ENCODE assay signal across 21 cellular contexts in genomic region chr3:78809941-78810340, GRCh38.
DNase-seq lines count a peak whose midpoint lies in the region; ATAC-seq and TF ChIP-seq lines count a peak whose summit lies in the region.
"Had no signal": no experiment of that assay in that cellular context is flagged by ENCODE, and none has a peak within 500 bp of the region (broad histone marks: within the 10 kb centered on the region; RNA-seq: fewer than 3 reads in every experiment).

No MANE protein-coding gene starts in this region.

- TF ChIP-seq CTCF in AG10803 (conservative IDR thresholded peaks at IDR 0.05; ENCODE audit: low read length) (no peak), HFF-Myc (IDR thresholded peaks at IDR 0.05; ENCODE audit: low read depth, low read length, missing control alignments) (no peak)

- no peak overlapping the region for H3K4me3 Mint-ChIP-seq in activated CD4-positive, alpha-beta T cell treated with anti-CD3 and anti-CD28 coated beads, Interleukin-2, amount 10 ng/mL, durations not matched to agents 24 days and 14 days
- H3K4me3 Mint-ChIP-seq: CD14-positive monocyte had no signal

- H3K4me1 Mint-ChIP-seq in activated CD4-positive, alpha-beta T cell treated with anti-CD3 and anti-CD28 coated beads, Interleukin-2, amount 10 ng/mL, durations not matched to agents 24 days and 14 days = no peaks in the 10 kb centered on the region
- H3K4me1 Mint-ChIP-seq: CD14-positive monocyte had no signal

- intact Hi-C loops in activated CD4-positive, alpha-beta T cell treated with anti-CD3 and anti-CD28 coated beads, Interleukin-2, amount 10 ng/mL, durations not matched to agents 24 days and 14 days (cut with micrococcal nuclease) = no loop called here

- no peaks in the 10 kb centered on the region for H3K36me3 Mint-ChIP-seq in activated CD4-positive, alpha-beta T cell treated with anti-CD3 and anti-CD28 coated beads, Interleukin-2, amount 10 ng/mL, durations not matched to agents 24 days and 14 days (ENCODE audit: low read depth)
- H3K36me3 Mint-ChIP-seq: CD14-positive monocyte had no signal

- no peak for ATAC-seq in GM18870 (IDR thresholded peaks at IDR 0.05; ENCODE audit: unreplicated experiment)
- ATAC-seq: HepG2, Right ventricle myocardium inferior had no signal

- no peaks in the 10 kb centered on the region for H3K27me3 Mint-ChIP-seq in activated CD4-positive, alpha-beta T cell treated with anti-CD3 and anti-CD28 coated beads, Interleukin-2, amount 10 ng/mL, durations not matched to agents 24 days and 14 days

- H3K9me3 Mint-ChIP-seq in activated CD4-positive, alpha-beta T cell treated with anti-CD3 and anti-CD28 coated beads, Interleukin-2, amount 10 ng/mL, durations not matched to agents 24 days and 14 days = peaks cover 7% of the 10 kb centered on the region

- DNase-seq in AG10803 (ENCODE audit: low read depth) (peak; percentile 89), HFF-Myc (ENCODE audit: extremely low read depth, low read depth) (peak; percentile 82), NCI-H524 treated with DMSO at 0.1 percent for 48 hours (lab: John Stamatoyannopoulos, UW) (peak; percentile 36), fibroblast of the conjunctiva (ENCODE audit: low read depth) (peak; percentile 90), ecto neural progenitor cell (ENCODE audit: low spot score) (no peak), NCI-H2227 treated with DMSO at 0.1 percent for 48 hours (lab: John Stamatoyannopoulos, UW) (no peak)
- DNase-seq in activated CD4-positive, alpha-beta T cell treated with anti-CD3 and anti-CD28 coated beads, Interleukin-2, amount 10 ng/mL, durations not matched to agents 24 days and 14 days = no peak
- DNase-seq: AML-193; GF-D8; GOT3; KBM-7; NCI-H1105 treated with DMSO at 0.1 percent for 48 hours; NCI-H187; NCI-H2107; NCI-H748 treated with DMSO at 0.1 percent for 48 hours; NK-92 treated with Interleukin-12 subunit alpha and Interleukin-12 subunit beta, amount 100 ng/mL, for 24 hours; SW 1271 had no signal

- no peak overlapping the region for H3K27ac Mint-ChIP-seq in activated CD4-positive, alpha-beta T cell treated with anti-CD3 and anti-CD28 coated beads, Interleukin-2, amount 10 ng/mL, durations not matched to agents 24 days and 14 days
- H3K27ac Mint-ChIP-seq: CD14-positive monocyte had no signal

- no peak overlapping the region for H3K4me3 ChIP-seq in AG10803 (ENCODE audit: low read length)
- H3K4me3 ChIP-seq in HFF-Myc (replicated peaks; ENCODE audit: low read depth, low read length) = no peak overlapping the region

Comparison
In these comparisons a context has a peak if more than half of its experiments do, and no peak if none do; other contexts are left out.
1. DNase-seq: peak in AG10803 (single experiment), HFF-Myc (single experiment), NCI-H524 treated with DMSO at 0.1 percent for 48 hours (single experiment) and fibroblast of the conjunctiva (single experiment); none in ecto neural progenitor cell (single experiment), NCI-H2227 treated with DMSO at 0.1 percent for 48 hours (single experiment) and activated CD4-positive, alpha-beta T cell treated with anti-CD3 and anti-CD28 coated beads, Interleukin-2, amount 10 ng/mL, durations not matched to agents 24 days and 14 days (single experiment).